Comparison of ENCODE assay signal across 10 cellular contexts in genomic region chr7:142188846-142189245, GRCh38.
A peak's percentile ranks its signal among the peaks of the same experiment; 100 is the strongest.
DNase-seq lines count a peak whose midpoint lies in the region; ATAC-seq, FAIRE-seq and TF ChIP-seq lines count a peak whose summit lies in the region.
"Had no signal": no experiment of that assay in that cellular context is flagged by ENCODE, and none has a peak within 500 bp of the region (broad histone marks: within the 10 kb centered on the region; RNA-seq: fewer than 3 reads in every experiment).

No MANE protein-coding gene starts in this region.

- in situ Hi-C loops in GM12878 (cut with MboI): no loop called here

- no peak overlapping the region for H3K18ac ChIP-seq in mesendoderm (ENCODE audit: low read length)

- RAD21 ChIA-PET in GM12878 (lab: Charles Lee; ENCODE audit: unreplicated experiment): no interaction called here

- no peak overlapping the region for H4K8ac ChIP-seq in mesendoderm (ENCODE audit: low read depth, low read length)

- no peak overlapping the region for H4K5ac ChIP-seq in mesendoderm (ENCODE audit: low read length)

- TF ChIP-seq CTCF in DND-41 (IDR thresholded peaks at IDR 0.05; ENCODE audit: borderline replicate concordance, extremely low read depth, low read length, poor library complexity, severe bottlenecking) (peak; percentile 50), GM12878 (IDR thresholded peaks at IDR 0.05 in 2 of 3, conservative IDR thresholded peaks at IDR 0.05 in 1 of 3; ENCODE audit: control insufficient read depth in 2 of 3, extremely low read depth in 1 of 3, insufficient read depth in 1 of 3, low read depth in 3 of 3, low read length in 3 of 3) (peak in 1 of 3 experiments; percentile 25; a peak in 1 of 6 replicates)

- H2AFZ ChIP-seq in DND-41 (ENCODE audit: low read depth, low read length): no peak overlapping the region
- no peak overlapping the region for H2AFZ ChIP-seq in GM12878 (ENCODE audit: control insufficient read depth, low read depth, low read length)

- H3K4me2 ChIP-seq in DND-41 (ENCODE audit: insufficient read depth, low read length) (no peak overlapping the region), GM12878 (ENCODE audit: control insufficient read depth, insufficient read depth) (no peak overlapping the region), mesendoderm (ENCODE audit: low read length) (no peak overlapping the region)

- no peak overlapping the region for H2BK15ac ChIP-seq in mesendoderm (replicated peaks; ENCODE audit: low read depth)

- ATAC-seq in DND-41 (ENCODE audit: insufficient read depth, low read depth) (no peak), GM12878 (no peak)
- ATAC-seq: activated CD4-positive, alpha-beta T cell treated with anti-CD3 and anti-CD28 coated beads for 36 hours had no signal

- peak; percentile 40 for TF ChIP-seq RAD21 in GM12878 (IDR thresholded peaks at IDR 0.05; ENCODE audit: insufficient read depth, low read depth, low read length)

- CTCF ChIA-PET in GM12878 (lab: Yijun Ruan, JAX): interaction anchor here (0.6 kb wide), 1 partner anchor 212 kb away, joined by 3 read pairs; no protein-coding TSS in a partner anchor

- H3K56ac ChIP-seq in mesendoderm (ENCODE audit: low read length): no peak overlapping the region

- H3K27ac ChIP-seq in DND-41 (ENCODE audit: low read length) (no peak overlapping the region), GM12878 (ENCODE audit: control insufficient read depth, insufficient read depth) (no peak overlapping the region), mesendoderm (ENCODE audit: low read depth, low read length) (no peak overlapping the region)

- TF ChIP-seq POLR2A in GM12878 (IDR thresholded peaks at IDR 0.05; ENCODE audit: low read depth, low read length): no peak
- no peak for TF ChIP-seq POLR2A in GM12891 (IDR thresholded peaks at IDR 0.05; ENCODE audit: low read depth, low read length)

- no peaks in the 10 kb centered on the region for H3K79me1 ChIP-seq in mesendoderm (ENCODE audit: low read length)

- intact Hi-C loops in GM12878 (cut with micrococcal nuclease; ENCODE audit: unreplicated experiment): loop anchor here (1.0 kb wide), 1 partner anchor 213 kb away; no protein-coding TSS in a partner anchor

- POLR2A ChIA-PET in GM12878 (lab: Charles Lee): no interaction called here

- H3K27me3 ChIP-seq in DND-41 (ENCODE audit: insufficient read depth, low read length, poor library complexity) (peaks cover 5% of the 10 kb centered on the region), GM12878 (replicated peaks in 1 of 2; ENCODE audit: control insufficient read depth in 2 of 2, insufficient read depth in 2 of 2, low read length in 1 of 2) (no peaks in the 10 kb centered on the region), mesendoderm (ENCODE audit: insufficient read depth, low read length, poor library complexity) (no peaks in the 10 kb centered on the region)

- H3K79me2 ChIP-seq in DND-41 (ENCODE audit: insufficient read depth, low read length): no peaks in the 10 kb centered on the region
- no peaks in the 10 kb centered on the region for H3K79me2 ChIP-seq in GM12878 (ENCODE audit: control insufficient read depth, insufficient read depth, low read length)
- no peaks in the 10 kb centered on the region for H3K79me2 ChIP-seq in mesendoderm (ENCODE audit: control insufficient read depth, insufficient read depth, low read length)

- no peak overlapping the region for H2BK5ac ChIP-seq in mesendoderm (ENCODE audit: low read length)

- H3K36me3 ChIP-seq in DND-41 (ENCODE audit: insufficient read depth, low read length) (no peaks in the 10 kb centered on the region), GM12878 (ENCODE audit: control insufficient read depth in 2 of 2, insufficient read depth in 2 of 2, low read length in 1 of 2) (no peaks in the 10 kb centered on the region), mesendoderm (ENCODE audit: control insufficient read depth, insufficient read depth, low read length) (no peaks in the 10 kb centered on the region)

- no peak overlapping the region for H3K4me3 ChIP-seq in DND-41 (ENCODE audit: low read depth in 1 of 2, low read length in 2 of 2)
- H3K4me3 ChIP-seq in GM12878: no peak overlapping the region
- H3K4me3 ChIP-seq in mesendoderm (ENCODE audit: low read length): no peak overlapping the region

- TF ChIP-seq EP300 in GM12878 (IDR thresholded peaks at IDR 0.05; ENCODE audit: borderline replicate concordance in 1 of 2, control insufficient read depth in 1 of 2, low read depth in 2 of 2, low read length in 2 of 2): no peak

- no peak for FAIRE-seq in GM12878 (lab: Jason Lieb, UNC)
- FAIRE-seq in GM12891 (lab: Jason Lieb, UNC): no peak

- H3K4me1 ChIP-seq in DND-41 (ENCODE audit: insufficient read depth, low read length) (no peaks in the 10 kb centered on the region), GM12878 (ENCODE audit: control insufficient read depth, insufficient read depth, low read length) (no peaks in the 10 kb centered on the region), mesendoderm (ENCODE audit: control insufficient read depth, low read depth, low read length) (no peaks in the 10 kb centered on the region)

- SMC1A ChIA-PET in GM12878 (lab: Charles Lee; ENCODE audit: uncharacterized antibody, unreplicated experiment): no interaction called here

- DNase-seq in DND-41 (no peak), LoVo (ENCODE audit: low spot score) (peak; percentile 39), GM12878 (ENCODE audit: low read depth, low spot score) (no peak), mesendoderm (peak; percentile 17), amygdala (lab: John Stamatoyannopoulos, UW) (no peak), GM12891 (ENCODE audit: insufficient read length, low spot score) (no peak)
- DNase-seq in activated CD8-positive, alpha-beta memory T cell treated with anti-CD3 and anti-CD28 coated beads for 24 hours: no peak
- no peak for DNase-seq in activated CD8-positive, alpha-beta memory T cell treated with anti-CD3 and anti-CD28 coated beads, Interleukin-2, amount 50 U/mL, for 48 hours
- DNase-seq: activated CD4-positive, alpha-beta T cell treated with anti-CD3 and anti-CD28 coated beads for 36 hours; cerebellar nuclear complex had no signal

- H3K9ac ChIP-seq in DND-41 (ENCODE audit: low read depth, low read length) (no peak overlapping the region), GM12878 (ENCODE audit: control insufficient read depth, insufficient read depth, low read length) (no peak overlapping the region), mesendoderm (ENCODE audit: low read length) (no peak overlapping the region)

- no peak overlapping the region for H2BK120ac ChIP-seq in mesendoderm (ENCODE audit: low read depth, low read length)

- no TSS peak for BruUV-seq in GM12878 (replicated peaks; lab: Mats Ljungman, UMichigan)

- H4K20me1 ChIP-seq in DND-41 (ENCODE audit: insufficient read depth, low read length) (no peaks in the 10 kb centered on the region), GM12878 (ENCODE audit: control insufficient read depth, insufficient read depth) (no peaks in the 10 kb centered on the region)

- H3K9me3 ChIP-seq in DND-41 (ENCODE audit: insufficient read depth, low read length, severe bottlenecking) (no peaks in the 10 kb centered on the region), GM12878 (replicated peaks; ENCODE audit: control insufficient read depth, insufficient read depth, low read length) (no peaks in the 10 kb centered on the region)

- no peak overlapping the region for H3K23ac ChIP-seq in mesendoderm (ENCODE audit: low read length)

- no peak overlapping the region for H2AK5ac ChIP-seq in mesendoderm (ENCODE audit: low read length)

- H3K4ac ChIP-seq in mesendoderm (ENCODE audit: low read depth, low read length): no peak overlapping the region

TF ChIP-seq in GM12878, 131 proteins besides CTCF, POLR2A, EP300 and RAD21:
- TF ChIP-seq SMC3 (IDR thresholded peaks at IDR 0.05; ENCODE audit: borderline replicate concordance, low read length) (peak; percentile 27; the same call in 1 of the 2 replicates), RUNX3 (IDR thresholded peaks at IDR 0.05; ENCODE audit: low read length) (no peak)
TF ChIP-seq in GM12878: peak in this region for 1.

TF ChIP-seq in GM12891, 5 proteins besides CTCF, POLR2A, EP300 and RAD21:
- TF ChIP-seq TAF1 (IDR thresholded peaks at IDR 0.05; ENCODE audit: low read depth, low read length) (no peak), SPI1 (IDR thresholded peaks at IDR 0.05; ENCODE audit: low read depth, low read length) (no peak), PAX5 (IDR thresholded peaks at IDR 0.05; ENCODE audit: insufficient read depth, low read length, severe bottlenecking) (no peak), POLR2AphosphoS5 (IDR thresholded peaks at IDR 0.05; ENCODE audit: low read depth, low read length) (no peak), POU2F2 (IDR thresholded peaks at IDR 0.05; ENCODE audit: low read depth, low read length) (no peak)

Comparison
In these comparisons a context has a peak if more than half of its experiments do, and no peak if none do; other contexts are left out.
1. DNase-seq: peak in LoVo (single experiment) and mesendoderm (single experiment); none in DND-41 (single experiment), GM12878 (single experiment), amygdala (0 of 56), activated CD8-positive, alpha-beta memory T cell treated with anti-CD3 and anti-CD28 coated beads for 24 hours (single experiment), activated CD8-positive, alpha-beta memory T cell treated with anti-CD3 and anti-CD28 coated beads, Interleukin-2, amount 50 U/mL, for 48 hours (single experiment) and GM12891 (single experiment).